Comparison of ENCODE assay signal across 37 cellular contexts in the genomic region with DNA sequence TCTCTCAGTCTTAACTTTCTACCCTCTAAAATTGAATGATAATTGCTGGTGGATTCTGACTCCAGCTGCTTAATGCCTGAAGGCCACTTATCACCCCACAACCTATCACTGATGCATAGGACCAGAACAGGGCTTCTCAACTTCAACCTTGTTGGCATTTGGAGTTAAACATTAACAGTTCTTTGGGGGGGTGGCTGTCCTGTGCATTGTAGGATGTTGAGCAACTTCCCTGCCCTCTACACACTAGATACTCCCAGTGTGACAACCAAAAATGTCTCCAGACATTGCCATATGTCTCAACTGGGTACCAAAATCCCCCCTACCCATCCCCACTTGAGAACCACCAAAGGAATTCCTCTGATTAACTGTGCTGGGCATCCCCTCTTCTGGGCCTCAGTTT.
"Had no signal": no experiment of that assay in that cellular context is flagged by ENCODE, and none has a peak within 500 bp of the region (broad histone marks: within the 10 kb centered on the region; RNA-seq: fewer than 3 reads in every experiment).

No MANE protein-coding gene starts in this region.

- H3K4me1 Mint-ChIP-seq: activated CD4-positive, alpha-beta T cell treated with anti-CD3 and anti-CD28 coated beads, Interleukin-2, amount 10 ng/mL, durations not matched to agents 24 days and 14 days; activated naive CD8-positive, alpha-beta T cell treated with anti-CD3 and anti-CD28 coated beads for 36 hours; activated T-helper 17 cell treated with anti-CD3 and anti-CD28 coated beads, Interleukin-2, amount 50 U/mL, for 72 hours; central memory CD8-positive, alpha-beta T cell had no signal

- H3K27ac Mint-ChIP-seq: activated B cell treated with CpG ODN at 0.5 μM for 24 hours; activated CD4-positive, alpha-beta memory T cell treated with anti-CD3 and anti-CD28 coated beads for 36 hours; activated CD4-positive, alpha-beta T cell treated with anti-CD3 and anti-CD28 coated beads, Interleukin-2, amount 10 ng/mL, durations not matched to agents 24 days and 14 days; activated CD8-positive, alpha-beta T cell treated with anti-CD3 and anti-CD28 coated beads for 36 hours; activated naive CD4-positive, alpha-beta T cell treated with anti-CD3 and anti-CD28 coated beads for 36 hours; activated naive CD4-positive, alpha-beta T cell treated with anti-CD3 and anti-CD28 coated beads, Interleukin-2, amount 50 U/mL, for 72 hours; activated naive CD8-positive, alpha-beta T cell treated with anti-CD3 and anti-CD28 coated beads for 36 hours; activated T-cell treated with anti-CD3 and anti-CD28 coated beads, Interleukin-2, amount 50 U/mL, for 72 hours; activated T-helper 1 cell treated with anti-CD3 and anti-CD28 coated beads, Interleukin-12 subunit alpha, Interleukin-12 subunit beta, Interleukin-2, Interleukin-4 antibody, amounts not matched to agents 30 ng/mL and 10 ng/mL and 1 ng/mL, durations not matched to agents 14 hours and 24 hours and 36 hours; activated T-helper 17 cell treated with anti-CD3 and anti-CD28 coated beads, Interleukin-2, amount 50 U/mL, for 72 hours; T-helper 1 cell treated with Interleukin-12 subunit alpha and Interleukin-12 subunit beta and Interleukin-4 antibody, amounts not matched to agents 30 μg/mL and 1 μg/mL, for 36 hours; T-helper 2 cell treated with Interferon-gamma antibody and Interleukin-4, amounts not matched to agents 5 μg/mL and 100 μg/mL, for 36 hours had no signal

- H3K9me3 ChIP-seq: adrenal gland, body of pancreas, breast epithelium had no signal

- H3K4me3 Mint-ChIP-seq: activated B cell treated with CpG ODN at 0.5 μM for 24 hours; activated CD4-positive, alpha-beta memory T cell treated with anti-CD3 and anti-CD28 coated beads for 36 hours; activated CD4-positive, alpha-beta T cell treated with anti-CD3 and anti-CD28 coated beads, Interleukin-2, amount 10 ng/mL, durations not matched to agents 24 days and 14 days; activated CD8-positive, alpha-beta T cell treated with anti-CD3 and anti-CD28 coated beads for 36 hours; activated naive CD4-positive, alpha-beta T cell treated with anti-CD3 and anti-CD28 coated beads for 36 hours; activated naive CD8-positive, alpha-beta T cell treated with anti-CD3 and anti-CD28 coated beads for 36 hours; activated T-cell treated with anti-CD3 and anti-CD28 coated beads, Interleukin-2, amount 50 U/mL, for 4 hours; activated T-cell treated with anti-CD3 and anti-CD28 coated beads, Interleukin-2, amount 50 U/mL, for 72 hours; activated T-helper 1 cell treated with anti-CD3 and anti-CD28 coated beads, Interleukin-12 subunit alpha, Interleukin-12 subunit beta, Interleukin-2, Interleukin-4 antibody, amounts not matched to agents 30 ng/mL and 10 ng/mL and 1 ng/mL, durations not matched to agents 14 hours and 24 hours and 36 hours; activated T-helper 17 cell treated with anti-CD3 and anti-CD28 coated beads, Interleukin-2, amount 50 U/mL, for 72 hours; central memory CD8-positive, alpha-beta T cell; T-helper 1 cell treated with Interleukin-12 subunit alpha and Interleukin-12 subunit beta and Interleukin-4 antibody, amounts not matched to agents 30 μg/mL and 1 μg/mL, for 36 hours; T-helper 2 cell treated with Interferon-gamma antibody and Interleukin-4, amounts not matched to agents 5 μg/mL and 100 μg/mL, for 36 hours had no signal

- H3K9me3 Mint-ChIP-seq: activated B cell treated with CpG ODN at 0.5 μM for 24 hours; activated CD4-positive, alpha-beta memory T cell treated with anti-CD3 and anti-CD28 coated beads for 36 hours; activated CD4-positive, alpha-beta T cell treated with anti-CD3 and anti-CD28 coated beads, Interleukin-2, amount 10 ng/mL, durations not matched to agents 24 days and 14 days; activated CD8-positive, alpha-beta T cell treated with anti-CD3 and anti-CD28 coated beads for 36 hours; activated naive CD4-positive, alpha-beta T cell treated with anti-CD3 and anti-CD28 coated beads for 36 hours; activated naive CD4-positive, alpha-beta T cell treated with anti-CD3 and anti-CD28 coated beads, Interleukin-2, amount 50 U/mL, for 72 hours; activated naive CD8-positive, alpha-beta T cell treated with anti-CD3 and anti-CD28 coated beads for 36 hours; activated T-cell treated with anti-CD3 and anti-CD28 coated beads, Interleukin-2, amount 50 U/mL, for 4 hours; activated T-cell treated with anti-CD3 and anti-CD28 coated beads, Interleukin-2, amount 50 U/mL, for 72 hours; activated T-helper 1 cell treated with anti-CD3 and anti-CD28 coated beads, Interleukin-12 subunit alpha, Interleukin-12 subunit beta, Interleukin-2, Interleukin-4 antibody, amounts not matched to agents 30 ng/mL and 10 ng/mL and 1 ng/mL, durations not matched to agents 14 hours and 24 hours and 36 hours; activated T-helper 17 cell treated with anti-CD3 and anti-CD28 coated beads, Interleukin-2, amount 50 U/mL, for 72 hours; central memory CD8-positive, alpha-beta T cell; T-helper 1 cell treated with Interleukin-12 subunit alpha and Interleukin-12 subunit beta and Interleukin-4 antibody, amounts not matched to agents 30 μg/mL and 1 μg/mL, for 36 hours; T-helper 2 cell treated with Interferon-gamma antibody and Interleukin-4, amounts not matched to agents 5 μg/mL and 100 μg/mL, for 36 hours had no signal

- H3K27me3 Mint-ChIP-seq: activated naive CD8-positive, alpha-beta T cell treated with anti-CD3 and anti-CD28 coated beads for 36 hours had no signal

- H3K36me3 Mint-ChIP-seq: activated CD4-positive, alpha-beta memory T cell treated with anti-CD3 and anti-CD28 coated beads for 36 hours; activated naive CD4-positive, alpha-beta T cell treated with anti-CD3 and anti-CD28 coated beads, Interleukin-2, amount 50 U/mL, for 72 hours; activated naive CD8-positive, alpha-beta T cell treated with anti-CD3 and anti-CD28 coated beads for 36 hours had no signal

- H3K27ac ChIP-seq: adrenal gland, brain microvascular endothelial cell, breast epithelium, VCaP had no signal

- H3K36me3 ChIP-seq: adrenal gland, brain microvascular endothelial cell, breast epithelium had no signal

- DNase-seq: activated B cell treated with CpG ODN at 0.5 μM for 24 hours; activated CD4-positive, alpha-beta memory T cell treated with anti-CD3 and anti-CD28 coated beads for 36 hours; activated CD4-positive, alpha-beta T cell treated with anti-CD3 and anti-CD28 coated beads for 4 hours; activated CD4-positive, alpha-beta T cell treated with anti-CD3 and anti-CD28 coated beads, Interleukin-2, amount 10 ng/mL, durations not matched to agents 24 days and 14 days; activated CD4-positive, alpha-beta T cell treated with anti-CD3 and anti-CD28 coated beads, Interleukin-2, amount 50 U/mL, for 1 hour; activated CD4-positive, alpha-beta T cell treated with anti-CD3 and anti-CD28 coated beads, Interleukin-2, amount 50 U/mL, for 4 hours; activated CD4-positive, CD25-positive, alpha-beta regulatory T cell treated with anti-CD3 and anti-CD28 coated beads, Interleukin-2, amount 50 U/mL, for 72 hours; activated CD8-positive, alpha-beta memory T cell treated with anti-CD3 and anti-CD28 coated beads, Interleukin-2, amount 50 U/mL, for 4 hours; activated CD8-positive, alpha-beta T cell treated with anti-CD3 and anti-CD28 coated beads for 36 hours; activated effector memory CD4-positive, alpha-beta T cell treated with anti-CD3 and anti-CD28 coated beads, Interleukin-2, amount 50 U/mL, for 16 hours; activated gamma-delta T cell treated with Interleukin-2 at 50 U/mL for 16 hours; activated naive CD4-positive, alpha-beta T cell; activated naive CD4-positive, alpha-beta T cell treated with anti-CD3 and anti-CD28 coated beads for 36 hours; activated naive CD4-positive, alpha-beta T cell treated with anti-CD3 and anti-CD28 coated beads, Interleukin-2, amount 50 U/mL, for 16 hours; activated naive CD8-positive, alpha-beta T cell treated with anti-CD3 and anti-CD28 coated beads for 36 hours; activated T-cell treated with anti-CD3 and anti-CD28 coated beads for 4 hours; activated T-cell treated with anti-CD3 and anti-CD28 coated beads, Interleukin-2, amount 50 U/mL, for 1 hour; activated T-cell treated with anti-CD3 and anti-CD28 coated beads, Interleukin-2, amount 50 U/mL, for 4 hours; activated T-cell treated with anti-CD3 and anti-CD28 coated beads, Interleukin-2, amount 50 U/mL, for 72 hours; adrenal gland; amniotic stem cell; aorta; brain microvascular endothelial cell; caudate nucleus; cerebellar nuclear complex; T-helper 1 cell; T-helper 2 cell; T-helper 9 cell had no signal

- H3K4me3 ChIP-seq: adrenal gland, body of pancreas, breast epithelium had no signal

- H3K27me3 ChIP-seq: adrenal gland, body of pancreas, brain microvascular endothelial cell, breast epithelium had no signal

- ATAC-seq: activated CD8-positive, alpha-beta T cell treated with anti-CD3 and anti-CD28 coated beads for 36 hours; activated naive CD4-positive, alpha-beta T cell treated with anti-CD3 and anti-CD28 coated beads, Interleukin-2, amount 50 U/mL, for 72 hours; activated T-cell treated with anti-CD3 and anti-CD28 coated beads, Interleukin-2, amount 50 U/mL, for 4 hours; activated T-cell treated with anti-CD3 and anti-CD28 coated beads, Interleukin-2, amount 50 U/mL, for 72 hours; activated T-helper 17 cell treated with anti-CD3 and anti-CD28 coated beads, Interleukin-2, amount 50 U/mL, for 72 hours; body of pancreas had no signal

- H3K4me1 ChIP-seq: adrenal gland, breast epithelium had no signal
